ENCODE assay signal across 9 cellular contexts in the genomic region with DNA sequence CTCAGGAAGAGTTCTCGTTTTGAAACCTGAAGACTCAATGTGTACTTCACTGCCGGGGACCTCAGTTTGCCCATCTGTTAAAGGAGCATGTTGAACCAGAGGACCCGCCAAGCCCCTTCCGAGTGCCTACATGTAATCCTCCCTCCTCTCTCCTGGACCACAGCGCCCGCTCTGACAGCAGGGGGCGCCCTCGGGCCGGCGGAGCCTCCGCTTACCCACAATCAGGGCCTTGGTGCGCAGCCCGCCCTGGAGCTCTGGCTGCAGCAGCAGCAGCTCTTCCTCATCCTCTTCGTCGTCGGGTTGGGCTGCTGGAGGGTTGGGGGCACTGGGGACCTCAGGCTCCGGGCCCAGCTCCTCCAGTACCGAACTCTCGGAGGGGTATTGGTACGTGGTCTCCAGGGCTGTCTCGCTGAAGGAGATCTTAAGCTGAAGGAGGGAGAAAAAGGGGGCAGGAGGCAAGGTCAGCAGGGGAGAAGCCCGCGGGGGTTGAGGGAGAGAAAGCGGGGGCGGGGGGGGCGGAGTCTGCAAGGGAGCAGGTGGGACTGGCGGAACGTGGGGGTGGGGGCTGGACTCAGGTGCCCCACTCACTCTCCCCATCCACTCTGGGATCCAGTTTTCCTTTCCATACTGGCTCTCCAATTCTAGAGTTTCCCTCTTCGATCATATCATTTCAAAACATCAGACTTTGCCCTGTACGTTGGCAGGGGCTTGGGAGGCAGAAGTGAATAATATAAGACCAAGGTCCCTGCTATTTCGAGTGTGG. TPM values are rescaled to one million over a fixed set of nuclear protein-coding genes. Genes with fewer than 3 reads are reported as not detected.
DNase-seq lines count a peak whose midpoint lies in the region; ATAC-seq, FAIRE-seq and TF ChIP-seq lines count a peak whose summit lies in the region.
"Had no signal": no experiment of that assay in that cellular context is flagged by ENCODE, and none has a peak within 500 bp of the region (broad histone marks: within the 10 kb centered on the region; RNA-seq: fewer than 3 reads in every experiment).

No MANE protein-coding gene starts in this region.

- TF ChIP-seq CTCF in HFFc6 (IDR thresholded peaks at IDR 0.05) (peak; percentile 95), colonic mucosa (IDR thresholded peaks at IDR 0.05) (peak; percentile 85), HepG2 (CRISPR knock-in tag; IDR thresholded peaks at IDR 0.05) (peak; percentile 100)

- H3K9ac ChIP-seq in colonic mucosa (ENCODE audit: low read depth in 2 of 2, low read length in 2 of 2) (peak overlapping the region; percentile 3 to 48), HepG2 (ENCODE audit: insufficient read depth, low read depth, low read length) (peak overlapping the region; percentile 33; the same call in 1 of the 2 replicates)

- no peaks in the 10 kb centered on the region for H4K20me1 ChIP-seq in HepG2 (ENCODE audit: insufficient read depth, low read length)

- DNase-seq in COR-L47 (lab: John Stamatoyannopoulos, UW) (peak; percentile 51), HFFc6 (peak; percentile 48), NCI-H226 (peak; percentile 31), colonic mucosa (peak; percentile 91), HepG2 (ENCODE audit: low spot score) (peak; percentile 83)
- peak; percentile 92 for DNase-seq in activated CD4-positive, alpha-beta T cell treated with anti-CD3 and anti-CD28 coated beads, Interleukin-2, amount 10 ng/mL, durations not matched to agents 7 days and 5 days
- DNase-seq in stimulated activated CD4-positive, alpha-beta T cell treated with anti-CD3 and anti-CD28 coated beads, Interleukin-2, amount 100 ng/mL, for 48 hours: peak; percentile 94 to 96

- H3K27ac Mint-ChIP-seq in HFFc6: peak overlapping the region; percentile 65
- H3K27ac Mint-ChIP-seq in activated CD4-positive, alpha-beta T cell treated with anti-CD3 and anti-CD28 coated beads, Interleukin-2, amount 10 ng/mL, durations not matched to agents 7 days and 5 days: peak overlapping the region; percentile 73

- peaks cover 55% of the 10 kb centered on the region for H3K4me1 Mint-ChIP-seq in HFFc6 (ENCODE audit: low read depth)
- peaks cover 29% of the 10 kb centered on the region for H3K4me1 Mint-ChIP-seq in activated CD4-positive, alpha-beta T cell treated with anti-CD3 and anti-CD28 coated beads, Interleukin-2, amount 10 ng/mL, durations not matched to agents 7 days and 5 days

- TF ChIP-seq RAD21 in HepG2 (CRISPR knock-in tag; IDR thresholded peaks at IDR 0.05): peak; percentile 99

- in situ Hi-C loops in HepG2 (cut with HindIII; ENCODE audit: extremely low pct_ligation_motif_present, low pct_unique_long_range_greater_than_20kb): loop anchor here (5.0 to 25.0 kb wide), 2 partner anchors 43 to 408 kb away; a partner anchor contains a TSS

- H3K4me3 ChIP-seq in colonic mucosa (peak overlapping the region; percentile 53), HepG2 (replicated peaks in 1 of 3; ENCODE audit: insufficient read depth in 1 of 3, low read depth in 2 of 3, low read length in 3 of 3) (peak overlapping the region; percentile 43 to 66 (median 44))

- H3K27me3 Mint-ChIP-seq in HFFc6 (ENCODE audit: insufficient read depth): peaks cover 4% of the 10 kb centered on the region
- no peaks in the 10 kb centered on the region for H3K27me3 Mint-ChIP-seq in activated CD4-positive, alpha-beta T cell treated with anti-CD3 and anti-CD28 coated beads, Interleukin-2, amount 10 ng/mL, durations not matched to agents 7 days and 5 days

- H3K27ac ChIP-seq in colonic mucosa: peak overlapping the region; percentile 84
- H3K27ac ChIP-seq in HepG2 (ENCODE audit: extremely low read length, insufficient read depth, low read length): peak overlapping the region; percentile 32

- H2AFZ ChIP-seq in HepG2 (ENCODE audit: low read length): no peak overlapping the region

- H3K4me1 ChIP-seq in colonic mucosa: peaks cover 4% of the 10 kb centered on the region
- peaks cover 41% of the 10 kb centered on the region for H3K4me1 ChIP-seq in HepG2 (ENCODE audit: insufficient read depth, low read length)

- peak overlapping the region; percentile 88 for H3K4me2 ChIP-seq in HepG2 (ENCODE audit: low read depth, low read length)

- intact Hi-C loops in colonic mucosa (cut with DNase I) (loop anchor here (1.0 to 2.0 kb wide), 2 partner anchors 43 to 52 kb away; no protein-coding TSS in a partner anchor), HepG2 (cut with micrococcal nuclease; ENCODE audit: unreplicated experiment) (loop anchor here (1.0 to 10.0 kb wide), 6 partner anchors 38 to 198 kb away; a partner anchor contains a TSS)

- WGBS in HepG2 (ENCODE audit: low lambda C conversion rate): 5% methylated on average over 24 of the region's 31 CpGs

- POLR2A ChIA-PET in activated CD4-positive, alpha-beta T cell treated with anti-CD3 and anti-CD28 coated beads, Interleukin-2, amount 10 ng/mL, durations not matched to agents 7 days and 5 days (lab: Charles Lee): interaction anchor here (0.6 to 1.6 kb wide), 6 partner anchors 38 to 56 kb away, joined by 3 to 16 read pairs (median 4); a partner anchor contains a TSS
- POLR2A ChIA-PET in HepG2 (lab: Yijun Ruan, JAX): interaction anchor here (0.6 to 4.7 kb wide), 16 partner anchors 8 to 206 kb away, joined by 3 to 92 read pairs (median 4); a partner anchor contains a TSS

- H3K27me3 ChIP-seq in colonic mucosa (no peaks in the 10 kb centered on the region), HepG2 (ENCODE audit: control insufficient read depth in 1 of 2, insufficient read depth in 2 of 2, low read length in 2 of 2) (no peaks in the 10 kb centered on the region)

- peaks cover 64% of the 10 kb centered on the region for H3K36me3 Mint-ChIP-seq in HFFc6 (ENCODE audit: low read depth)
- H3K36me3 Mint-ChIP-seq in activated CD4-positive, alpha-beta T cell treated with anti-CD3 and anti-CD28 coated beads, Interleukin-2, amount 10 ng/mL, durations not matched to agents 7 days and 5 days (ENCODE audit: low read depth): peaks cover 78% of the 10 kb centered on the region

- H3K9me3 Mint-ChIP-seq in HFFc6: no peaks in the 10 kb centered on the region
- H3K9me3 Mint-ChIP-seq in activated CD4-positive, alpha-beta T cell treated with anti-CD3 and anti-CD28 coated beads, Interleukin-2, amount 10 ng/mL, durations not matched to agents 7 days and 5 days: no peaks in the 10 kb centered on the region

- no peaks in the 10 kb centered on the region for H3K9me3 ChIP-seq in colonic mucosa
- H3K9me3 ChIP-seq in HepG2 (ENCODE audit: low read length): no peaks in the 10 kb centered on the region

- no peaks in the 10 kb centered on the region for H3K79me2 ChIP-seq in HepG2 (ENCODE audit: insufficient read depth, low read length)

- H3K4me3 Mint-ChIP-seq in HFFc6: peak overlapping the region; percentile 92
- peak overlapping the region; percentile 100 for H3K4me3 Mint-ChIP-seq in activated CD4-positive, alpha-beta T cell treated with anti-CD3 and anti-CD28 coated beads, Interleukin-2, amount 10 ng/mL, durations not matched to agents 7 days and 5 days

- BruUV-seq in HepG2 (replicated peaks; lab: Mats Ljungman, UMichigan): no TSS peak

- TF ChIP-seq EP300 in HepG2 (IDR thresholded peaks at IDR 0.05; ENCODE audit: low read depth in 2 of 2, low read length in 2 of 2): 0 out of 4 replicates have a peak, but pooled peaks of 1 of the 2 experiments have one; percentile 35
- no peak for TF ChIP-seq EP300 in HepG2 (CRISPR knock-in tag; IDR thresholded peaks at IDR 0.05; ENCODE audit: borderline replicate concordance)

- ATAC-seq in HepG2 (peak; percentile 93), GM18858 (IDR thresholded peaks at IDR 0.05; ENCODE audit: unreplicated experiment) (no peak)

- H3K36me3 ChIP-seq in colonic mucosa: peaks cover 6% of the 10 kb centered on the region
- H3K36me3 ChIP-seq in HepG2 (replicated peaks in 1 of 2; ENCODE audit: control insufficient read depth in 1 of 2, insufficient read depth in 2 of 2, low read length in 2 of 2): 0 out of 5 replicates have a peak, but pooled peaks cover 0 to 1% of the 10 kb centered on the region in 2 experiments

- FAIRE-seq in HepG2 (lab: Jason Lieb, UNC): peak; percentile 77
- FAIRE-seq: colon had no signal

- CTCF ChIA-PET in activated CD4-positive, alpha-beta T cell treated with anti-CD3 and anti-CD28 coated beads, Interleukin-2, amount 10 ng/mL, durations not matched to agents 7 days and 5 days (lab: Charles Lee): interaction anchor here (0.6 to 12.7 kb wide), 31 partner anchors 9 to 401 kb away, joined by 3 to 476 read pairs (median 4); a partner anchor contains a TSS
- CTCF ChIA-PET in HepG2 (lab: Yijun Ruan, JAX; ENCODE audit: low intra/inter-chr PET ratio, low total read pairs): interaction anchor here (0.7 to 3.8 kb wide), 7 partner anchors 9 to 198 kb away, joined by 3 to 130 read pairs (median 4); no protein-coding TSS in a partner anchor

- no peak for TF ChIP-seq POLR2A in HepG2 (IDR thresholded peaks at IDR 0.05; ENCODE audit: insufficient read depth in 1 of 2, low read depth in 2 of 2, low read length in 2 of 2)

RNA-seq across cellular contexts. Expression of a gene that starts 6.3 kb away (rescaled TPM):
- 10 to 100 TPM; 33.7 to 36.7 (median 35.5) TPM for total RNA-seq in HFFc6 (2021; fragmentation: NEBNext Ultra II Directional; extraction: Animal tissue kit (Norgen Biotek cat#: 25700))
- total RNA-seq in activated CD4-positive, alpha-beta T cell treated with anti-CD3 and anti-CD28 coated beads, Interleukin-2, amount 10 ng/mL, durations not matched to agents 7 days and 5 days: 10 to 100 TPM; 40.4 to 40.7 TPM
- 10 to 100 TPM; 25.9 to 35.1 TPM for total RNA-seq in colonic mucosa
- 48.2 and 58.5 TPM in 2 replicates for total RNA-seq in HepG2 (2016; rRNA removed; fragmentation: Illumina TruSeq; extraction: Trizol)
- 9.9 and 11.7 TPM in 2 replicates for total RNA-seq in HepG2 (2016; cell fraction: cytosol; rRNA removed; fragmentation: Illumina TruSeq; extraction: Trizol; ENCODE audit: low read depth)
- 43.8 and 64.1 TPM in 2 replicates for total RNA-seq in HepG2 (2016; cell fraction: insoluble cytoplasmic fraction; rRNA removed; fragmentation: Illumina TruSeq; extraction: Trizol)
- 14.7 and 16.1 TPM in 2 replicates for total RNA-seq in HepG2 (2016; cell fraction: membrane; rRNA removed; fragmentation: Illumina TruSeq; extraction: Trizol)
- 33.4 and 42.1 TPM in 2 replicates for total RNA-seq in HepG2 (2016; cell fraction: nucleus; rRNA removed; fragmentation: Illumina TruSeq; extraction: Trizol)
- 57.0 and 73.4 TPM in 2 replicates for polyA plus RNA-seq in HepG2 (2011; rRNA removed)
- 44.3 and 47.6 TPM in 2 replicates for polyA plus RNA-seq in HepG2 (2011; cell fraction: cytosol; rRNA removed)
- polyA plus RNA-seq in HepG2 (2011; cell fraction: nucleus; rRNA removed): 176 and 215 TPM in 2 replicates
- 35.4 and 40.2 TPM in 2 replicates for polyA plus RNA-seq in HepG2 (2012)
- 4.3 and 4.8 TPM in 2 replicates for polyA plus RNA-seq in HepG2 (2016; cell fraction: cytosol; fragmentation: Illumina TruSeq; extraction: Trizol; ENCODE audit: low read depth)
- polyA plus RNA-seq in HepG2 (2016; cell fraction: insoluble cytoplasmic fraction; fragmentation: Illumina TruSeq; extraction: Trizol; ENCODE audit: low read depth): 46.1 and 47.6 TPM in 2 replicates
- 7.5 and 9.2 TPM in 2 replicates for polyA plus RNA-seq in HepG2 (2016; cell fraction: membrane; fragmentation: Illumina TruSeq; extraction: Trizol; ENCODE audit: low read depth)
- 108 and 114 TPM in 2 replicates for polyA plus RNA-seq in HepG2 (2016; cell fraction: nucleus; fragmentation: Illumina TruSeq; extraction: Trizol; ENCODE audit: insufficient read depth, low read depth)
- polyA minus RNA-seq in HepG2 (2011; rRNA and poly(A)+ RNA removed; ENCODE audit: low replicate concordance): 75.0 and 80.4 TPM in 2 replicates
- polyA minus RNA-seq in HepG2 (2011; cell fraction: cytosol; rRNA and poly(A)+ RNA removed): 21.7 and 23.2 TPM in 2 replicates
- polyA minus RNA-seq in HepG2 (2011; cell fraction: nucleus; rRNA and poly(A)+ RNA removed): 26.1 and 30.2 TPM in 2 replicates

RNA-seq across cellular contexts. Expression of a gene that starts 7.3 kb away (rescaled TPM):
- 100 to 1,000 TPM; 135 to 149 (median 141) TPM for total RNA-seq in HFFc6 (2021; fragmentation: NEBNext Ultra II Directional; extraction: Animal tissue kit (Norgen Biotek cat#: 25700))
- 100 to 1,000 TPM; 243 to 272 TPM for total RNA-seq in activated CD4-positive, alpha-beta T cell treated with anti-CD3 and anti-CD28 coated beads, Interleukin-2, amount 10 ng/mL, durations not matched to agents 7 days and 5 days
- 10 to 100 TPM in 1 of 2 donors, 1 to 10 TPM in 1; 8.3 to 22.8 TPM for total RNA-seq in colonic mucosa
- 3.1 and 4.9 TPM in 2 replicates for total RNA-seq in HepG2 (2016; rRNA removed; fragmentation: Illumina TruSeq; extraction: Trizol)
- 0.81 and 1.4 TPM in 2 replicates for total RNA-seq in HepG2 (2016; cell fraction: cytosol; rRNA removed; fragmentation: Illumina TruSeq; extraction: Trizol; ENCODE audit: low read depth)
- total RNA-seq in HepG2 (2016; cell fraction: insoluble cytoplasmic fraction; rRNA removed; fragmentation: Illumina TruSeq; extraction: Trizol): 3.5 and 4.0 TPM in 2 replicates
- total RNA-seq in HepG2 (2016; cell fraction: membrane; rRNA removed; fragmentation: Illumina TruSeq; extraction: Trizol): 3.3 and 3.5 TPM in 2 replicates
- 2.5 and 3.2 TPM in 2 replicates for total RNA-seq in HepG2 (2016; cell fraction: nucleus; rRNA removed; fragmentation: Illumina TruSeq; extraction: Trizol)
- polyA plus RNA-seq in HepG2 (2011; rRNA removed): 9.2 and 10.5 TPM in 2 replicates
- 8.3 and 8.7 TPM in 2 replicates for polyA plus RNA-seq in HepG2 (2011; cell fraction: cytosol; rRNA removed)
- 10.6 and 11.8 TPM in 2 replicates for polyA plus RNA-seq in HepG2 (2011; cell fraction: nucleus; rRNA removed)
- 4.3 and 5.2 TPM in 2 replicates for polyA plus RNA-seq in HepG2 (2012)
- 2.2 and 2.4 TPM in 2 replicates for polyA plus RNA-seq in HepG2 (2016; cell fraction: cytosol; fragmentation: Illumina TruSeq; extraction: Trizol; ENCODE audit: low read depth)
- 6.9 and 7.5 TPM in 2 replicates for polyA plus RNA-seq in HepG2 (2016; cell fraction: insoluble cytoplasmic fraction; fragmentation: Illumina TruSeq; extraction: Trizol; ENCODE audit: low read depth)
- polyA plus RNA-seq in HepG2 (2016; cell fraction: membrane; fragmentation: Illumina TruSeq; extraction: Trizol; ENCODE audit: low read depth): 5.6 and 5.8 TPM in 2 replicates
- 8.6 and 12.1 TPM in 2 replicates for polyA plus RNA-seq in HepG2 (2016; cell fraction: nucleus; fragmentation: Illumina TruSeq; extraction: Trizol; ENCODE audit: insufficient read depth, low read depth)
- polyA minus RNA-seq in HepG2 (2011; rRNA and poly(A)+ RNA removed; ENCODE audit: low replicate concordance): 13.8 and 38.1 TPM in 2 replicates
- polyA minus RNA-seq in HepG2 (2011; cell fraction: cytosol; rRNA and poly(A)+ RNA removed): 4.6 and 5.1 TPM in 2 replicates
- polyA minus RNA-seq in HepG2 (2011; cell fraction: nucleus; rRNA and poly(A)+ RNA removed): 1.9 and 2.0 TPM in 2 replicates

RNA-seq across cellular contexts. Expression of a gene that starts 11.6 kb away (rescaled TPM):
- total RNA-seq in HFFc6 (2021; fragmentation: NEBNext Ultra II Directional; extraction: Animal tissue kit (Norgen Biotek cat#: 25700)): 10 to 100 TPM; 16.3 to 35.1 (median 31.1) TPM
- total RNA-seq in activated CD4-positive, alpha-beta T cell treated with anti-CD3 and anti-CD28 coated beads, Interleukin-2, amount 10 ng/mL, durations not matched to agents 7 days and 5 days: 10 to 100 TPM; 43.1 to 58.8 TPM
- 10 to 100 TPM in 1 of 2 donors, 1 to 10 TPM in 1; 7.4 to 19.2 TPM for total RNA-seq in colonic mucosa
- 7.4 and 16.0 TPM in 2 replicates for total RNA-seq in HepG2 (2016; rRNA removed; fragmentation: Illumina TruSeq; extraction: Trizol)
- 6.4 and 6.8 TPM in 2 replicates for total RNA-seq in HepG2 (2016; cell fraction: cytosol; rRNA removed; fragmentation: Illumina TruSeq; extraction: Trizol; ENCODE audit: low read depth)
- total RNA-seq in HepG2 (2016; cell fraction: insoluble cytoplasmic fraction; rRNA removed; fragmentation: Illumina TruSeq; extraction: Trizol): 7.0 and 15.7 TPM in 2 replicates
- total RNA-seq in HepG2 (2016; cell fraction: membrane; rRNA removed; fragmentation: Illumina TruSeq; extraction: Trizol): 11.0 and 11.6 TPM in 2 replicates
- total RNA-seq in HepG2 (2016; cell fraction: nucleus; rRNA removed; fragmentation: Illumina TruSeq; extraction: Trizol): 13.6 and 15.9 TPM in 2 replicates
- polyA plus RNA-seq in HepG2 (2011; rRNA removed): 12.5 TPM in 2 replicates
- 10.6 and 14.5 TPM in 2 replicates for polyA plus RNA-seq in HepG2 (2011; cell fraction: cytosol; rRNA removed)
- 11.7 and 12.5 TPM in 2 replicates for polyA plus RNA-seq in HepG2 (2011; cell fraction: nucleus; rRNA removed)
- 11.9 and 19.8 TPM in 2 replicates for polyA plus RNA-seq in HepG2 (2012)
- 16.1 and 17.3 TPM in 2 replicates for polyA plus RNA-seq in HepG2 (2016; cell fraction: cytosol; fragmentation: Illumina TruSeq; extraction: Trizol; ENCODE audit: low read depth)
- polyA plus RNA-seq in HepG2 (2016; cell fraction: insoluble cytoplasmic fraction; fragmentation: Illumina TruSeq; extraction: Trizol; ENCODE audit: low read depth): 19.1 and 23.6 TPM in 2 replicates
- 27.9 and 29.1 TPM in 2 replicates for polyA plus RNA-seq in HepG2 (2016; cell fraction: membrane; fragmentation: Illumina TruSeq; extraction: Trizol; ENCODE audit: low read depth)
- 46.7 and 53.9 TPM in 2 replicates for polyA plus RNA-seq in HepG2 (2016; cell fraction: nucleus; fragmentation: Illumina TruSeq; extraction: Trizol; ENCODE audit: insufficient read depth, low read depth)
- 28.0 and 30.7 TPM in 2 replicates for polyA minus RNA-seq in HepG2 (2011; rRNA and poly(A)+ RNA removed; ENCODE audit: low replicate concordance)
- 9.8 and 11.5 TPM in 2 replicates for polyA minus RNA-seq in HepG2 (2011; cell fraction: cytosol; rRNA and poly(A)+ RNA removed)
- polyA minus RNA-seq in HepG2 (2011; cell fraction: nucleus; rRNA and poly(A)+ RNA removed): 3.3 and 4.5 TPM in 2 replicates

RNA-seq across cellular contexts. Expression of a gene that starts 32.2 kb away (rescaled TPM):
- total RNA-seq in HFFc6 (2021; fragmentation: NEBNext Ultra II Directional; extraction: Animal tissue kit (Norgen Biotek cat#: 25700)): 10 to 100 TPM; 12.0 to 19.2 (median 16.4) TPM
- 10 to 100 TPM; 23.2 to 23.9 TPM for total RNA-seq in activated CD4-positive, alpha-beta T cell treated with anti-CD3 and anti-CD28 coated beads, Interleukin-2, amount 10 ng/mL, durations not matched to agents 7 days and 5 days
- total RNA-seq in colonic mucosa (10 to 100 TPM; 71.3 to 83.3 TPM), HepG2 (2016; rRNA removed; fragmentation: Illumina TruSeq; extraction: Trizol) (9.2 and 12.0 TPM in 2 replicates)
- total RNA-seq in HepG2 (2016; cell fraction: cytosol; rRNA removed; fragmentation: Illumina TruSeq; extraction: Trizol; ENCODE audit: low read depth): 33.8 and 41.8 TPM in 2 replicates
- total RNA-seq in HepG2 (2016; cell fraction: insoluble cytoplasmic fraction; rRNA removed; fragmentation: Illumina TruSeq; extraction: Trizol): 8.9 and 10.1 TPM in 2 replicates
- total RNA-seq in HepG2 (2016; cell fraction: membrane; rRNA removed; fragmentation: Illumina TruSeq; extraction: Trizol): 12.4 and 18.6 TPM in 2 replicates
- total RNA-seq in HepG2 (2016; cell fraction: nucleus; rRNA removed; fragmentation: Illumina TruSeq; extraction: Trizol): 12.8 and 13.7 TPM in 2 replicates
- polyA plus RNA-seq in HepG2 (2011; rRNA removed): 26.2 and 30.1 TPM in 2 replicates
- polyA plus RNA-seq in HepG2 (2011; cell fraction: cytosol; rRNA removed): 17.0 and 17.6 TPM in 2 replicates
- 79.6 and 93.9 TPM in 2 replicates for polyA plus RNA-seq in HepG2 (2011; cell fraction: nucleus; rRNA removed)
- polyA plus RNA-seq in HepG2 (2012): 22.0 and 33.4 TPM in 2 replicates
- polyA plus RNA-seq in HepG2 (2016; cell fraction: cytosol; fragmentation: Illumina TruSeq; extraction: Trizol; ENCODE audit: low read depth): 10.0 and 11.2 TPM in 2 replicates
- 12.8 and 17.8 TPM in 2 replicates for polyA plus RNA-seq in HepG2 (2016; cell fraction: insoluble cytoplasmic fraction; fragmentation: Illumina TruSeq; extraction: Trizol; ENCODE audit: low read depth)
- polyA plus RNA-seq in HepG2 (2016; cell fraction: membrane; fragmentation: Illumina TruSeq; extraction: Trizol; ENCODE audit: low read depth): 15.4 and 15.6 TPM in 2 replicates
- 42.7 and 49.6 TPM in 2 replicates for polyA plus RNA-seq in HepG2 (2016; cell fraction: nucleus; fragmentation: Illumina TruSeq; extraction: Trizol; ENCODE audit: insufficient read depth, low read depth)
- 24.3 and 32.9 TPM in 2 replicates for polyA minus RNA-seq in HepG2 (2011; rRNA and poly(A)+ RNA removed; ENCODE audit: low replicate concordance)
- polyA minus RNA-seq in HepG2 (2011; cell fraction: cytosol; rRNA and poly(A)+ RNA removed): 13.4 and 18.0 TPM in 2 replicates
- polyA minus RNA-seq in HepG2 (2011; cell fraction: nucleus; rRNA and poly(A)+ RNA removed): 13.8 and 16.6 TPM in 2 replicates

RNA-seq across cellular contexts. Expression of a gene that starts 37.9 kb away (rescaled TPM):
- 10 to 100 TPM; 18.4 to 31.9 (median 28.1) TPM for total RNA-seq in HFFc6 (2021; fragmentation: NEBNext Ultra II Directional; extraction: Animal tissue kit (Norgen Biotek cat#: 25700))
- total RNA-seq in activated CD4-positive, alpha-beta T cell treated with anti-CD3 and anti-CD28 coated beads, Interleukin-2, amount 10 ng/mL, durations not matched to agents 7 days and 5 days: 10 to 100 TPM; 46.8 to 53.2 TPM
- 10 to 100 TPM; 14.0 to 59.0 TPM for total RNA-seq in colonic mucosa
- total RNA-seq in HepG2 (2016; rRNA removed; fragmentation: Illumina TruSeq; extraction: Trizol): 8.4 and 20.5 TPM in 2 replicates
- total RNA-seq in HepG2 (2016; cell fraction: cytosol; rRNA removed; fragmentation: Illumina TruSeq; extraction: Trizol; ENCODE audit: low read depth): 2.6 TPM in 2 replicates
- 9.0 and 18.7 TPM in 2 replicates for total RNA-seq in HepG2 (2016; cell fraction: insoluble cytoplasmic fraction; rRNA removed; fragmentation: Illumina TruSeq; extraction: Trizol)
- 7.6 TPM in 2 replicates for total RNA-seq in HepG2 (2016; cell fraction: membrane; rRNA removed; fragmentation: Illumina TruSeq; extraction: Trizol)
- total RNA-seq in HepG2 (2016; cell fraction: nucleus; rRNA removed; fragmentation: Illumina TruSeq; extraction: Trizol): 18.3 and 20.9 TPM in 2 replicates
- 11.7 and 14.0 TPM in 2 replicates for polyA plus RNA-seq in HepG2 (2011; rRNA removed)
- 4.5 and 6.7 TPM in 2 replicates for polyA plus RNA-seq in HepG2 (2011; cell fraction: cytosol; rRNA removed)
- polyA plus RNA-seq in HepG2 (2011; cell fraction: nucleus; rRNA removed): 39.8 and 42.9 TPM in 2 replicates
- 14.2 and 21.0 TPM in 2 replicates for polyA plus RNA-seq in HepG2 (2012)
- 1.2 and 1.3 TPM in 2 replicates for polyA plus RNA-seq in HepG2 (2016; cell fraction: cytosol; fragmentation: Illumina TruSeq; extraction: Trizol; ENCODE audit: low read depth)
- 13.9 and 27.7 TPM in 2 replicates for polyA plus RNA-seq in HepG2 (2016; cell fraction: insoluble cytoplasmic fraction; fragmentation: Illumina TruSeq; extraction: Trizol; ENCODE audit: low read depth)
- polyA plus RNA-seq in HepG2 (2016; cell fraction: membrane; fragmentation: Illumina TruSeq; extraction: Trizol; ENCODE audit: low read depth): 2.2 and 3.4 TPM in 2 replicates
- polyA plus RNA-seq in HepG2 (2016; cell fraction: nucleus; fragmentation: Illumina TruSeq; extraction: Trizol; ENCODE audit: insufficient read depth, low read depth): 66.8 and 94.4 TPM in 2 replicates
- polyA minus RNA-seq in HepG2 (2011; rRNA and poly(A)+ RNA removed; ENCODE audit: low replicate concordance): 16.6 and 29.4 TPM in 2 replicates
- polyA minus RNA-seq in HepG2 (2011; cell fraction: cytosol; rRNA and poly(A)+ RNA removed): 8.0 and 10.3 TPM in 2 replicates
- polyA minus RNA-seq in HepG2 (2011; cell fraction: nucleus; rRNA and poly(A)+ RNA removed): 7.6 and 9.1 TPM in 2 replicates

Comparison
In these comparisons a context has a peak if more than half of its experiments do, and no peak if none do; other contexts are left out.
1. DNase-seq: peak in every context shown above with its lines; median percentile 95 in stimulated activated CD4-positive, alpha-beta T cell treated with anti-CD3 and anti-CD28 coated beads, Interleukin-2, amount 100 ng/mL, for 48 hours; 92 in activated CD4-positive, alpha-beta T cell treated with anti-CD3 and anti-CD28 coated beads, Interleukin-2, amount 10 ng/mL, durations not matched to agents 7 days and 5 days; 91 in colonic mucosa; 83 in HepG2; 51 in COR-L47; 48 in HFFc6; 31 in NCI-H226.
2. RNA of a gene that starts 7.3 kb away (total RNA-seq): 243 to 272 TPM in activated CD4-positive, alpha-beta T cell treated with anti-CD3 and anti-CD28 coated beads, Interleukin-2, amount 10 ng/mL, durations not matched to agents 7 days and 5 days and 135 to 149 TPM in HFFc6; 8.3 to 22.8 TPM in colonic mucosa and 0.81 to 4.9 TPM in HepG2; every median in the first group is over 4 times any median in the second.
3. Peak in every context shown above with its lines, with median percentiles within 50 percentile points of each other: CTCF ChIP-seq.